18 cellular contexts compared by ENCODE assay signal in the genomic region with DNA sequence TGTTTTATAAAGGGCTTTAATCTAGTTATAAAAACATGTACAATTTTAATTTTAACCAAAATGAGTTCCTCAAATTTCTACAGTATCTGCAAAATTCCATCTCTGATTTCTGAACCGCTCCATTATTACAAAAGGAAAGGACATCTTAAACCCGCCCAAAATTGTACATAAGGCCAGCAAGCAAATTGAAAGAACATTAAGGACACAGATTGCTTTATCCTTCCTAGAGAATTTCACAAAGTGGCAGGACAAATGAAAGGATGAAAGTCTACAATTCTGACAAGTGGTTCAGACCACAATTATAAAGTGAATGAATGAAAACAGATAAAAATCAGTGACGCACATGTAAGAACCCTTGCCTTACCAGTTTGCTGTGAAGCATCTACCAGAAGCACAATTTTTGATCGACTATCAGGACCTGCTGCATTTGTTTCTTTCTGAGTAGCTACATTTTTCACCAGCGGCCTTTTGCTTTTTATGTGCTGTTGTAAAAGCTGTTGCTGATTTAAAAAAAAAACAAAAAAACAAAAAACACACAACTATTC. TPM values are rescaled to one million over a fixed set of nuclear protein-coding genes. Genes with fewer than 3 reads are reported as not detected.
DNase-seq lines count a peak whose midpoint lies in the region; ATAC-seq, FAIRE-seq and TF ChIP-seq lines count a peak whose summit lies in the region.
"Had no signal": no experiment of that assay in that cellular context is flagged by ENCODE, and none has a peak within 500 bp of the region (broad histone marks: within the 10 kb centered on the region; RNA-seq: fewer than 3 reads in every experiment).

No MANE protein-coding gene starts in this region.

- H3K4me3 Mint-ChIP-seq in endothelial cell (ENCODE audit: unreplicated experiment) (no peak overlapping the region), nephron progenitor cell (no peak overlapping the region)
- H3K4me3 Mint-ChIP-seq: B cell; CD4-positive, alpha-beta T cell; H9 had no signal

- TF ChIP-seq POLR2A in prostate gland (IDR thresholded peaks at IDR 0.05) = no peak

- TF ChIP-seq CTCF in VCaP (conservative IDR thresholded peaks at IDR 0.05) = no peak
- TF ChIP-seq CTCF in endothelial cell (IDR thresholded peaks at IDR 0.05; ENCODE audit: unreplicated experiment) = no peak
- TF ChIP-seq CTCF in nephron progenitor cell (IDR thresholded peaks at IDR 0.05) = no peak
- no peak for TF ChIP-seq CTCF in prostate gland (IDR thresholded peaks at IDR 0.05)

- H3K4me1 Mint-ChIP-seq in endothelial cell (ENCODE audit: unreplicated experiment) = no peaks in the 10 kb centered on the region
- H3K4me1 Mint-ChIP-seq in nephron progenitor cell = peaks cover 3% of the 10 kb centered on the region

- 64% methylated on average over 5 of the region's 5 CpGs for WGBS in prostate gland

- peak overlapping the region; percentile 65 for H3K27ac ChIP-seq in VCaP
- no peak overlapping the region for H3K27ac ChIP-seq in prostate gland
- H3K27ac ChIP-seq: HL-60 had no signal

- H3K27me3 ChIP-seq in prostate gland (replicated peaks; ENCODE audit: insufficient read depth) = no peaks in the 10 kb centered on the region

- H3K27ac Mint-ChIP-seq in endothelial cell (ENCODE audit: unreplicated experiment) (peak overlapping the region; percentile 32), nephron progenitor cell (peak overlapping the region; percentile 37)
- H3K27ac Mint-ChIP-seq: B cell; CD4-positive, alpha-beta T cell had no signal

- peak; percentile 42 for FAIRE-seq in GM19239 (lab: Jason Lieb, UNC)
- FAIRE-seq: A204.1 had no signal

- peaks cover 0 to 3% of the 10 kb centered on the region in 2 donors for H3K36me3 ChIP-seq in prostate gland

- H3K27me3 Mint-ChIP-seq in endothelial cell (ENCODE audit: unreplicated experiment) = no peaks in the 10 kb centered on the region
- H3K27me3 Mint-ChIP-seq in nephron progenitor cell (ENCODE audit: low read depth, poor library complexity) = no peaks in the 10 kb centered on the region
- H3K27me3 Mint-ChIP-seq: B cell; CD4-positive, alpha-beta T cell had no signal

- H3K9me3 ChIP-seq in prostate gland = no peaks in the 10 kb centered on the region

- H3K9me3 Mint-ChIP-seq in endothelial cell (ENCODE audit: unreplicated experiment) (no peaks in the 10 kb centered on the region), nephron progenitor cell (no peaks in the 10 kb centered on the region)
- H3K9me3 Mint-ChIP-seq: CD4-positive, alpha-beta T cell; H9 had no signal

- intact Hi-C loops in prostate gland (cut with DNase I) = no loop called here

- no peaks in the 10 kb centered on the region for H3K4me1 ChIP-seq in prostate gland (replicated peaks)

- no peak for DNase-seq in GM19239 (ENCODE audit: insufficient read length, low spot score)
- no peak for DNase-seq in endothelial cell (ENCODE audit: low spot score)
- no peak for DNase-seq in nephron progenitor cell
- DNase-seq in SHP77 treated with DMSO at 0.1 percent for 48 hours (lab: John Stamatoyannopoulos, UW) = no peak
- no peak for DNase-seq in prostate gland (ENCODE audit: low spot score)
- DNase-seq: C1 segment of cervical spinal cord; Calu3; CD4-positive, alpha-beta T cell; DMS 273 treated with DMSO at 0.1 percent for 48 hours; GOT3; H9; IMR-90 had no signal

- no peak for ATAC-seq in HG02973 (IDR thresholded peaks at IDR 0.05; ENCODE audit: unreplicated experiment)
- ATAC-seq: GM12878 had no signal

- H3K36me3 Mint-ChIP-seq in endothelial cell (ENCODE audit: low read depth, unreplicated experiment) (peaks cover 10% of the 10 kb centered on the region), nephron progenitor cell (ENCODE audit: low read depth) (peaks cover 38% of the 10 kb centered on the region)

- no peak overlapping the region for H3K4me3 ChIP-seq in prostate gland
- H3K4me3 ChIP-seq: GM12878 had no signal

RNA-seq across cellular contexts. Expression of a gene that starts 13.6 kb away (rescaled TPM):
- total RNA-seq in endothelial cell (ENCODE audit: unreplicated experiment) (44.3 TPM), prostate gland (10 to 100 TPM; 39.6 to 46.4 TPM)
